Comparison of ENCODE assay signal across 33 cellular contexts in genomic region chr18:12442946-12443345, GRCh38. TPM values are rescaled to one million over a fixed set of nuclear protein-coding genes. Genes with fewer than 3 reads are reported as not detected.
A peak's percentile ranks its signal among the peaks of the same experiment; 100 is the strongest.
DNase-seq lines count a peak whose midpoint lies in the region; ATAC-seq, FAIRE-seq and TF ChIP-seq lines count a peak whose summit lies in the region.
"Had no signal": no experiment of that assay in that cellular context is flagged by ENCODE, and none has a peak within 500 bp of the region (broad histone marks: within the 10 kb centered on the region; RNA-seq: fewer than 3 reads in every experiment).

No MANE protein-coding gene starts in this region.

- peak; percentile 31 for DNase-seq in EL
- DNase-seq in NCI-H226, result peak; percentile 16
- no peak for DNase-seq in endothelial cell (ENCODE audit: low spot score)
- DNase-seq in iris pigment epithelial cell (ENCODE audit: low read depth), result peak; percentile 65
- no peak for DNase-seq in Caco-2
- no peak for DNase-seq in colonic mucosa
- DNase-seq in HTR-8/SVneo (ENCODE audit: insufficient read length, low spot score), result no peak
- DNase-seq: activated CD4-positive, alpha-beta T cell treated with anti-CD3 and anti-CD28 coated beads for 36 hours; activated CD8-positive, alpha-beta T cell treated with anti-CD3 and anti-CD28 coated beads, Interleukin-2, amount 10 ng/mL, durations not matched to agents 7 days and 5 days; aorta; caudate nucleus; gastrocnemius medialis; GOT3; KG1; left colon; NCI-H146; NCI-H446 treated with DMSO at 0.1 percent for 48 hours; posterior cingulate gyrus; Right ventricle myocardium superior; stimulated activated CD4-positive, alpha-beta T cell treated with anti-CD3 and anti-CD28 coated beads, Interleukin-12 subunit alpha, Interleukin-12 subunit beta, amount 100 ng/mL, for 4 hours; stimulated activated CD4-positive, alpha-beta T cell treated with anti-CD3 and anti-CD28 coated beads, Interleukin-4, amount 100 ng/mL, for 1 hour; substantia nigra had no signal

- H3K4me1 Mint-ChIP-seq in endothelial cell (ENCODE audit: unreplicated experiment), result no peaks in the 10 kb centered on the region
- H3K4me1 Mint-ChIP-seq in Caco-2 (ENCODE audit: low read depth, unreplicated experiment), result no peaks in the 10 kb centered on the region
- H3K4me1 Mint-ChIP-seq: activated CD4-positive, alpha-beta T cell treated with anti-CD3 and anti-CD28 coated beads for 36 hours had no signal

- intact Hi-C loops in Caco-2 (cut with micrococcal nuclease; ENCODE audit: unreplicated experiment) (no loop called here), colonic mucosa (cut with DNase I) (no loop called here)

- H3K9me3 ChIP-seq in Caco-2 (no peaks in the 10 kb centered on the region), colonic mucosa (no peaks in the 10 kb centered on the region)
- H3K9me3 ChIP-seq: gastrocnemius medialis, right lobe of liver had no signal

- H3K27me3 Mint-ChIP-seq in endothelial cell (ENCODE audit: unreplicated experiment) (peaks cover 5% of the 10 kb centered on the region), Caco-2 (ENCODE audit: insufficient read depth, unreplicated experiment) (no peaks in the 10 kb centered on the region)
- H3K27me3 Mint-ChIP-seq: activated CD4-positive, alpha-beta T cell treated with anti-CD3 and anti-CD28 coated beads for 36 hours; type B pancreatic cell had no signal

- no peaks in the 10 kb centered on the region for H3K36me3 ChIP-seq in Caco-2 (ENCODE audit: control insufficient read depth, insufficient read depth, low read length)
- no peaks in the 10 kb centered on the region for H3K36me3 ChIP-seq in colonic mucosa
- H3K36me3 ChIP-seq: right lobe of liver had no signal

- no peak for FAIRE-seq in HTR-8/SVneo (lab: Jason Lieb, UNC)
- FAIRE-seq: endometrium, GM12892 had no signal

- no TSS peak for BruUV-seq in Caco-2 (replicated peaks; lab: Mats Ljungman, UMichigan)

- H3K36me3 Mint-ChIP-seq in endothelial cell (ENCODE audit: low read depth, unreplicated experiment) (peaks cover 25% of the 10 kb centered on the region), Caco-2 (ENCODE audit: insufficient read depth, unreplicated experiment) (no peaks in the 10 kb centered on the region)
- H3K36me3 Mint-ChIP-seq: activated naive CD4-positive, alpha-beta T cell treated with anti-CD3 and anti-CD28 coated beads, Interleukin-2, amount 50 U/mL, for 72 hours; stimulated activated effector memory CD8-positive, alpha-beta T cell treated with anti-CD3 and anti-CD28 coated beads, Interleukin-12 subunit alpha, Interleukin-12 subunit beta, amount 100 ng/mL, for 72 hours had no signal

- H3K27ac Mint-ChIP-seq in endothelial cell (ENCODE audit: unreplicated experiment), result no peak overlapping the region
- no peak overlapping the region for H3K27ac Mint-ChIP-seq in Caco-2 (ENCODE audit: unreplicated experiment)
- H3K27ac Mint-ChIP-seq: activated CD4-positive, alpha-beta T cell treated with anti-CD3 and anti-CD28 coated beads for 36 hours; activated CD8-positive, alpha-beta T cell treated with anti-CD3 and anti-CD28 coated beads, Interleukin-2, amount 10 ng/mL, durations not matched to agents 7 days and 5 days; activated naive CD4-positive, alpha-beta T cell treated with anti-CD3 and anti-CD28 coated beads, Interleukin-2, amount 50 U/mL, for 72 hours; activated T-helper 2 cell treated with anti-CD3 and anti-CD28 coated beads, Interferon-gamma antibody, Interleukin-2, Interleukin-4, amounts not matched to agents 10 μg/mL and 5 μg/mL and 100 μg/mL, durations not matched to agents 14 hours and 24 hours and 36 hours; stimulated activated effector memory CD8-positive, alpha-beta T cell treated with anti-CD3 and anti-CD28 coated beads, Interleukin-12 subunit alpha, Interleukin-12 subunit beta, amount 100 ng/mL, for 72 hours; T-helper 2 cell treated with Interferon-gamma antibody and Interleukin-4, amounts not matched to agents 5 μg/mL and 100 μg/mL, for 36 hours; type B pancreatic cell had no signal

- H3K4me1 ChIP-seq in Caco-2 (no peaks in the 10 kb centered on the region), colonic mucosa (no peaks in the 10 kb centered on the region)
- H3K4me1 ChIP-seq: gastrocnemius medialis, right lobe of liver had no signal

- CTCF ChIA-PET in Caco-2 (lab: Charles Lee), result no interaction called here

- H3K27me3 ChIP-seq in Caco-2 (replicated peaks; ENCODE audit: control insufficient read depth, insufficient read depth, low read length) (no peaks in the 10 kb centered on the region), colonic mucosa (no peaks in the 10 kb centered on the region)
- H3K27me3 ChIP-seq: BLaER1 treated with 17β-estradiol and CSF1 and Interleukin-3, amounts not matched to agents 10 nM and 100 nM; gastrocnemius medialis; hepatocyte; right lobe of liver had no signal

- POLR2A ChIA-PET in Caco-2 (lab: Charles Lee), result no interaction called here

- no peak overlapping the region for H3K9ac ChIP-seq in colonic mucosa (ENCODE audit: low read depth in 2 of 2, low read length in 2 of 2)

- no peak for ATAC-seq in HG03432 (IDR thresholded peaks at IDR 0.05; ENCODE audit: unreplicated experiment)
- ATAC-seq: activated CD4-positive, alpha-beta T cell treated with anti-CD3 and anti-CD28 coated beads for 36 hours; activated CD8-positive, alpha-beta T cell treated with anti-CD3 and anti-CD28 coated beads, Interleukin-2, amount 10 ng/mL, durations not matched to agents 7 days and 5 days; activated naive CD4-positive, alpha-beta T cell treated with anti-CD3 and anti-CD28 coated beads, Interleukin-2, amount 50 U/mL, for 72 hours; gastrocnemius medialis; left colon; stimulated activated effector memory CD8-positive, alpha-beta T cell treated with anti-CD3 and anti-CD28 coated beads, Interleukin-12 subunit alpha, Interleukin-12 subunit beta, amount 100 ng/mL, for 72 hours had no signal

- H3K9me3 Mint-ChIP-seq in endothelial cell (ENCODE audit: unreplicated experiment) (no peaks in the 10 kb centered on the region), Caco-2 (ENCODE audit: unreplicated experiment) (no peaks in the 10 kb centered on the region)
- H3K9me3 Mint-ChIP-seq: activated naive CD4-positive, alpha-beta T cell treated with anti-CD3 and anti-CD28 coated beads, Interleukin-2, amount 50 U/mL, for 72 hours; activated T-helper 2 cell treated with anti-CD3 and anti-CD28 coated beads, Interferon-gamma antibody, Interleukin-2, Interleukin-4, amounts not matched to agents 10 μg/mL and 5 μg/mL and 100 μg/mL, durations not matched to agents 14 hours and 24 hours and 36 hours; stimulated activated effector memory CD8-positive, alpha-beta T cell treated with anti-CD3 and anti-CD28 coated beads, Interleukin-12 subunit alpha, Interleukin-12 subunit beta, amount 100 ng/mL, for 72 hours; T-helper 2 cell treated with Interferon-gamma antibody and Interleukin-4, amounts not matched to agents 5 μg/mL and 100 μg/mL, for 36 hours had no signal

- H3K4me3 ChIP-seq in Caco-2 (ENCODE audit: low read depth, low read length) (no peak overlapping the region), colonic mucosa (no peak overlapping the region)
- H3K4me3 ChIP-seq: BLaER1 treated with 17β-estradiol and CSF1 and Interleukin-3, amounts not matched to agents 10 nM and 100 nM; gastrocnemius medialis; hepatocyte; right lobe of liver had no signal

- no peak for TF ChIP-seq CTCF in endothelial cell (IDR thresholded peaks at IDR 0.05; ENCODE audit: unreplicated experiment)
- no peak for TF ChIP-seq CTCF in Caco-2 (IDR thresholded peaks at IDR 0.05; ENCODE audit: insufficient read depth in 1 of 2, low read depth in 1 of 2, low read length in 1 of 2, severe bottlenecking in 1 of 2, unreplicated experiment in 1 of 2)
- TF ChIP-seq CTCF in colonic mucosa (IDR thresholded peaks at IDR 0.05), result no peak

- H3K27ac ChIP-seq in colonic mucosa, result no peak overlapping the region
- H3K27ac ChIP-seq: gastrocnemius medialis, hepatocyte, right lobe of liver had no signal

- H3K4me3 Mint-ChIP-seq in endothelial cell (ENCODE audit: unreplicated experiment) (peak overlapping the region; percentile 37), Caco-2 (ENCODE audit: unreplicated experiment) (no peak overlapping the region)
- H3K4me3 Mint-ChIP-seq: activated CD4-positive, alpha-beta T cell treated with anti-CD3 and anti-CD28 coated beads for 36 hours; activated CD8-positive, alpha-beta T cell treated with anti-CD3 and anti-CD28 coated beads, Interleukin-2, amount 10 ng/mL, durations not matched to agents 7 days and 5 days; stimulated activated effector memory CD8-positive, alpha-beta T cell treated with anti-CD3 and anti-CD28 coated beads, Interleukin-12 subunit alpha, Interleukin-12 subunit beta, amount 100 ng/mL, for 72 hours; T-helper 2 cell treated with Interferon-gamma antibody and Interleukin-4, amounts not matched to agents 5 μg/mL and 100 μg/mL, for 36 hours; type B pancreatic cell had no signal

RNA-seq across cellular contexts. Expression of gene PRELID3A, which starts 35.2 kb away (rescaled TPM):
- total RNA-seq in endothelial cell (ENCODE audit: unreplicated experiment) (1.5 TPM), Caco-2 (2022) (6.4 and 7.0 TPM in 2 replicates), colonic mucosa (1 to 10 TPM; 1.6 to 5.6 TPM)

Comparison
In these comparisons a context has a peak if more than half of its experiments do, and no peak if none do; other contexts are left out.
1. DNase-seq: peak in EL (single experiment), NCI-H226 (single experiment) and iris pigment epithelial cell (single experiment); none in endothelial cell (single experiment), Caco-2 (0 of 2), colonic mucosa (single experiment) and HTR-8/SVneo (single experiment).